In the genomic region with DNA sequence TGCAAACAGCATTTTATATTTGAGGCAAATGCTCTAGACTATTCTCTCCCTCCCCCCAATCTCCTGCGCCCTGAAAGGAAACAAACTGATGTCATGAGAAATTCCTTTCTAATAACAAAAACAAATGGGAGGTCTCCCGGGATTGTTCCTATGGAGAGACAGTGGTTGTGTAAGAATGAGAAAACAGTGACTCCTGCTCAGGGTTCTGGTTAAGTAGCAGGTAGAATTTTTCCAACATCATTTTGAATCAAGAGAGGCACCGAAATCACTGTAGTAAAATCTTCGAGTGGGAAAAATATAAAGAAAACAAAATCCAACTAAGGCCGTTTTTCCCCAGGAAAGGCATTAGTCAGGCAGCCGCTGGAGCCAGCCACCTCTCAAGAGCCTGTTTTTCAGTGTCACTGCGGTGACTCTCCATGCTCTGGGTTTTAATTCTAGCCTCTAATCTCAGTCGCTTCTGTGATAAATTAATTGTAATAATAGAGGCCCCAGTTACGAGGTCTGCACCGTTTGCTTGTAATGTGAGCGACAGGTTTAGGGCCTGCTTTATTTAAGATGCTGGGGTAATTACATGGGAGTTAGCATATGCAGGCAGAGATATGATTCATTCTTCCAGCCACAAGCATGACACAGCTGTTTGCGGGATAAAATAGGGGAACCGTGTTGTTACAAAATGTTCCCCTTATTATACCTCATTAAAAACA, we compare ENCODE assay signal across 9 cellular contexts.
DNase-seq lines count a peak whose midpoint lies in the region; ATAC-seq and TF ChIP-seq lines count a peak whose summit lies in the region.
"Had no signal": no experiment of that assay in that cellular context is flagged by ENCODE, and none has a peak within 500 bp of the region (broad histone marks: within the 10 kb centered on the region; RNA-seq: fewer than 3 reads in every experiment).

No MANE protein-coding gene starts in this region.

- H3K27me3 ChIP-seq in RWPE2 (ENCODE audit: insufficient read depth, poor library complexity, severe bottlenecking): no peaks in the 10 kb centered on the region
- H3K27me3 ChIP-seq in Karpas-422 (ENCODE audit: low read length): no peaks in the 10 kb centered on the region
- no peaks in the 10 kb centered on the region for H3K27me3 ChIP-seq in CD8-positive, alpha-beta T cell (ENCODE audit: insufficient read depth, low read length)

- peaks cover 16% of the 10 kb centered on the region for H3K27me3 Mint-ChIP-seq in CD8-positive, alpha-beta T cell (ENCODE audit: low read depth)

- intact Hi-C loops in CD8-positive, alpha-beta T cell (cut with DNase I, micrococcal nuclease): no loop called here

- H2AFZ ChIP-seq in Karpas-422 (ENCODE audit: low read length): no peak overlapping the region

- POLR2A ChIA-PET in CD8-positive, alpha-beta T cell (lab: Charles Lee): no interaction called here

- H3K4me2 ChIP-seq in Karpas-422 (ENCODE audit: low read depth, low read length, poor library complexity, severe bottlenecking): no peak overlapping the region
- H3K4me2 ChIP-seq: KMS-11 had no signal

- no peaks in the 10 kb centered on the region for H3K9me3 ChIP-seq in RWPE2 (ENCODE audit: severe bottlenecking)
- no peaks in the 10 kb centered on the region for H3K9me3 ChIP-seq in Karpas-422 (ENCODE audit: low read length)
- no peaks in the 10 kb centered on the region for H3K9me3 ChIP-seq in CD8-positive, alpha-beta T cell (ENCODE audit: low read length)

- no peak overlapping the region for H3K4me3 ChIP-seq in RWPE2 (ENCODE audit: severe bottlenecking)
- H3K4me3 ChIP-seq in fibroblast of mammary gland (ENCODE audit: control insufficient read depth, low read depth, low read length): peak overlapping the region; percentile 10
- H3K4me3 ChIP-seq in Karpas-422 (ENCODE audit: low read length): no peak overlapping the region
- no peak overlapping the region for H3K4me3 ChIP-seq in CD8-positive, alpha-beta T cell (ENCODE audit: low read depth, low read length)

- no peaks in the 10 kb centered on the region for H3K9me2 ChIP-seq in Karpas-422 (replicated peaks; ENCODE audit: insufficient read depth, low read length)

- no peaks in the 10 kb centered on the region for H3K4me1 Mint-ChIP-seq in CD8-positive, alpha-beta T cell (ENCODE audit: low read depth)

- H3K9ac ChIP-seq in Karpas-422 (ENCODE audit: low read length): no peak overlapping the region
- H3K9ac ChIP-seq: KMS-11 had no signal

- DNase-seq in HS-27A (ENCODE audit: low read depth) (peak; percentile 34), RWPE2 (ENCODE audit: low spot score) (no peak), fibroblast of mammary gland (ENCODE audit: low read depth) (peak; percentile 93), smooth muscle cell of the brain vasculature (ENCODE audit: low read depth, low spot score) (peak; percentile 81), NAMALWA (ENCODE audit: low spot score) (no peak), Karpas-422 (no peak)
- no peak for DNase-seq in CD8-positive, alpha-beta T cell

- H3K36me3 Mint-ChIP-seq in CD8-positive, alpha-beta T cell: no peaks in the 10 kb centered on the region

- H3K27ac Mint-ChIP-seq in CD8-positive, alpha-beta T cell: no peak overlapping the region

- H3K4me3 Mint-ChIP-seq in CD8-positive, alpha-beta T cell: no peak overlapping the region

- peaks cover under 1% of the 10 kb centered on the region for H3K9me3 Mint-ChIP-seq in CD8-positive, alpha-beta T cell

- TF ChIP-seq CTCF in RWPE2 (IDR thresholded peaks at IDR 0.05; ENCODE audit: poor library complexity, severe bottlenecking) (no peak), fibroblast of mammary gland (conservative IDR thresholded peaks at IDR 0.05; ENCODE audit: control insufficient read depth, insufficient read depth, low read depth, low read length) (no peak)
- no peak for TF ChIP-seq CTCF in CD8-positive, alpha-beta T cell (IDR thresholded peaks at IDR 0.05)

- CTCF ChIA-PET in CD8-positive, alpha-beta T cell (lab: Charles Lee): no interaction called here

- no peak overlapping the region for H3K27ac ChIP-seq in RWPE2 (ENCODE audit: poor library complexity, severe bottlenecking)
- no peak overlapping the region for H3K27ac ChIP-seq in Karpas-422 (ENCODE audit: low read length)
- no peak overlapping the region for H3K27ac ChIP-seq in CD8-positive, alpha-beta T cell (ENCODE audit: low read depth, low read length)
- H3K27ac ChIP-seq: KMS-11 had no signal

- H3K79me2 ChIP-seq in Karpas-422 (ENCODE audit: low read length): no peaks in the 10 kb centered on the region

- ATAC-seq in RWPE2 (ENCODE audit: low read depth) (peak; percentile 85), GM19328 (IDR thresholded peaks at IDR 0.05; ENCODE audit: unreplicated experiment) (no peak)
- no peak for ATAC-seq in CD8-positive, alpha-beta T cell

- H3K4me1 ChIP-seq in RWPE2 (ENCODE audit: insufficient read depth, poor library complexity, severe bottlenecking): peaks cover 12% of the 10 kb centered on the region
- no peaks in the 10 kb centered on the region for H3K4me1 ChIP-seq in Karpas-422 (ENCODE audit: low read length)
- no peaks in the 10 kb centered on the region for H3K4me1 ChIP-seq in CD8-positive, alpha-beta T cell (ENCODE audit: insufficient read depth, low read length)

- H4K20me1 ChIP-seq in Karpas-422 (ENCODE audit: insufficient read depth, low read depth, low read length): no peaks in the 10 kb centered on the region

- H3K36me3 ChIP-seq in RWPE2 (ENCODE audit: low read depth): no peaks in the 10 kb centered on the region
- no peaks in the 10 kb centered on the region for H3K36me3 ChIP-seq in Karpas-422 (ENCODE audit: insufficient read depth, low read length)
- H3K36me3 ChIP-seq in CD8-positive, alpha-beta T cell (ENCODE audit: insufficient read depth, low read length): no peaks in the 10 kb centered on the region

Comparison
In these comparisons a context has a peak if more than half of its experiments do, and no peak if none do; other contexts are left out.
1. DNase-seq: peak in HS-27A (single experiment), fibroblast of mammary gland (single experiment) and smooth muscle cell of the brain vasculature (single experiment); none in RWPE2 (single experiment), NAMALWA (single experiment), Karpas-422 (single experiment) and CD8-positive, alpha-beta T cell (0 of 7).